Comparison of ENCODE assay signal across 1 cellular context in genomic region chr1:15850450-15851079, GRCh38.
TF ChIP-seq lines count a peak whose summit lies in the region.

No MANE protein-coding gene starts in this region.

TF ChIP-seq in H1, 55 proteins besides CTCF, POLR2A, EP300 and RAD21 (continued from another document):
- TF ChIP-seq CHD2 (IDR thresholded peaks at IDR 0.05; ENCODE audit: low read length) = no peak
